18 cellular contexts compared by ENCODE assay signal in the genomic region with DNA sequence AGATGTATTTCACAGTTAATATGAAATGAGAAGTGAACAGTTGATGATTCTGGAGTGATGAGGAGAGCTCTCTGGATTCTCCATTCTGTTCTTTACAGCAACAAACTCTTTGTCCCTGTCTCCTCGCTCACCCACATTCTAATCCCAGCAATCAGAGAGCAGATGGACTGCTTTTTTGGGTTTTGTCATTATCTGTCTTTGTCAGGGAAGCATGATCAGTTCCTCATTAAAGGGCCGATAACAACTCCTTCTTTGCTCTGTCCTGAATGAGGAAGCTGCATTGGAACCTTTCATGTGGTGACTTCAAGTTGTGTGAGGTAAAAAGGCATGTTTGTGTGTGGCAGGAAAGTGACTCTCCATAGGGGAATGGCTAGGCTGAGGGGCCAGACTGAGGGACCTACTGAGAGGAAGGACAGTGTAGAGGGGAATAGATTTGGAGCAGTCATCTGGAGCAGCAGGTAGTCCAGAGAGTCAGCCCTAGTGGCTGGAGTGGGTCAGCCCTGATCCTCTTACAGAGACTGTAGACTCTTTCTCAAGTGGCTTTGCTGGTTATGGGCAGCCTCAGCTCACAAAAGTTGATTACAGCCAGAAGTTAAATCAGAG. TPM values are rescaled to one million over a fixed set of nuclear protein-coding genes. Genes with fewer than 3 reads are reported as not detected.
"Had no signal": no experiment of that assay in that cellular context is flagged by ENCODE, and none has a peak within 500 bp of the region (broad histone marks: within the 10 kb centered on the region; RNA-seq: fewer than 3 reads in every experiment).

No MANE protein-coding gene starts in this region.

- H3K4me3 ChIP-seq: dorsolateral prefrontal cortex, gastroesophageal sphincter, lower lobe of right lung, pancreas, tibial nerve, vagina had no signal

- H3K27me3 Mint-ChIP-seq: activated CD4-positive, alpha-beta memory T cell treated with anti-CD3 and anti-CD28 coated beads for 36 hours had no signal

- H3K36me3 ChIP-seq: gastroesophageal sphincter, lower lobe of right lung, pancreas, tibial nerve, vagina had no signal

- H3K27me3 ChIP-seq: pancreas, vagina had no signal

- H3K4me1 Mint-ChIP-seq: stimulated activated naive B cell treated with anti-CD40 and anti-IgM and Interleukin-4, amounts not matched to agents 10 μg/mL and 1 μg/mL and 100 μg/mL, for 72 hours had no signal

- H3K9me3 ChIP-seq: gastroesophageal sphincter, lower lobe of right lung, pancreas, tibial nerve, vagina had no signal

- H3K4me1 ChIP-seq: lower lobe of right lung, pancreas, vagina had no signal

- H3K36me3 Mint-ChIP-seq: activated CD4-positive, alpha-beta memory T cell treated with anti-CD3 and anti-CD28 coated beads for 36 hours; mesothelial cell of epicardium; stimulated activated naive B cell treated with anti-CD40 and anti-IgM and Interleukin-4, amounts not matched to agents 10 μg/mL and 1 μg/mL and 100 μg/mL, for 72 hours had no signal

- H3K27ac ChIP-seq: gastroesophageal sphincter, lower lobe of right lung, pancreas, tibial nerve, vagina had no signal

- ATAC-seq: activated T-cell treated with anti-CD3 and anti-CD28 coated beads, Interleukin-2, amount 50 U/mL, for 4 hours; gastroesophageal sphincter; left colon; lower lobe of right lung; pancreas had no signal

- H3K4me3 Mint-ChIP-seq: activated CD4-positive, alpha-beta memory T cell treated with anti-CD3 and anti-CD28 coated beads for 36 hours; activated T-cell treated with anti-CD3 and anti-CD28 coated beads, Interleukin-2, amount 50 U/mL, for 4 hours; mesothelial cell of epicardium; stimulated activated naive B cell treated with anti-CD40 and anti-IgM and Interleukin-4, amounts not matched to agents 10 μg/mL and 1 μg/mL and 100 μg/mL, for 72 hours had no signal

- DNase-seq: activated CD4-positive, alpha-beta memory T cell treated with anti-CD3 and anti-CD28 coated beads for 36 hours; activated effector memory CD4-positive, alpha-beta T cell treated with Interleukin-2 at 50 U/mL for 16 hours; activated naive CD4-positive, alpha-beta T cell treated with anti-CD3 and anti-CD28 coated beads, Interleukin-2, amount 50 U/mL, for 16 hours; activated T-cell treated with anti-CD3 and anti-CD28 coated beads, Interleukin-2, amount 50 U/mL, for 4 hours; dorsolateral prefrontal cortex; erythroblast; left colon; lower lobe of right lung; pancreas; stimulated activated CD4-positive, alpha-beta T cell treated with anti-CD3 and anti-CD28 coated beads, Interleukin-2, amount 100 ng/mL, for 48 hours; stimulated activated naive B cell treated with anti-CD40 and anti-IgM and Interleukin-4, amounts not matched to agents 10 μg/mL and 1 μg/mL and 100 μg/mL, for 72 hours had no signal

- H3K9me3 Mint-ChIP-seq: activated CD4-positive, alpha-beta memory T cell treated with anti-CD3 and anti-CD28 coated beads for 36 hours; mesothelial cell of epicardium had no signal

- H3K27ac Mint-ChIP-seq: activated CD4-positive, alpha-beta memory T cell treated with anti-CD3 and anti-CD28 coated beads for 36 hours; mesothelial cell of epicardium; stimulated activated naive B cell treated with anti-CD40 and anti-IgM and Interleukin-4, amounts not matched to agents 10 μg/mL and 1 μg/mL and 100 μg/mL, for 72 hours had no signal

RNA-seq across cellular contexts. Expression of gene LRRTM1, which starts 23.6 kb away (rescaled TPM):
- total RNA-seq: activated CD4-positive, alpha-beta memory T cell treated with anti-CD3 and anti-CD28 coated beads for 36 hours; activated T-cell treated with anti-CD3 and anti-CD28 coated beads, Interleukin-2, amount 50 U/mL, for 4 hours; astrocyte; bronchial epithelial cell; lower lobe of right lung; T-helper 2 cell treated with Interferon-gamma antibody and Interleukin-4, amounts not matched to agents 100 ng/mL and 5 ng/mL, for 36 hours had no signal
